In the genomic region with DNA sequence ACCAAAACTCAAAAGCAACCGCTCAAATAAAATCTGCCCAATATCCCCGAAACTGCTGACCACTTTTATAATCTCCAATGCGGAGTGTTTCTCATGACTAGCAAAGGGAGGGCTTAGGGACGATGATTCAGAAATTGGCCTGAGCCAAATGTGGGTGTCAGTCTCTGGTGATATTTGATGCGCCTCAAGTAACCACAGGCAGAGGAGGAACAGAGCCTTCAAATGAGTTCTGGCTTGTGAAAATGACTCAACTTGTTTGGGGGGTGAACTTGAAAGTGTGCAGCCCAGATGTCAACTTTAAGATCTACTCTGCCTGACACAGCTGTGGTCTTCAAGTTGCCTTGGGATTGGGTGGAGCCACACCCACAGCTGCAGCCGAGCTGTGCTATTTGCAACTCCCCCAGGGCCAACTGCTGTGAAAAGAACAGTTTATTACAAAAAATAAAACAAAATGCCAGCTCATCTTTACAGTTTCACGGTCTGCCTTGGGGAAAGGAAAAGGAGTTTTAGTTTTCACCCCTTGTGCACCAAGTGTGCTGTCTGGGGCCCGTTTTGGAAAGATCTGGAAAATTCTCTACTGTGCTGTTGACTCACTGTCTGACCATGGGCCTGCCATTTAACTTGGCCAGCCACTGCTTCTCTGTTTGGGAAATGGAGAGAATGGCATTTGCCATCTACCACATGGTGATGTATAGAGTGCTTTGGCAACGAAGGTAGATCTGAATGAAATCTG, we compare ENCODE assay signal across 7 cellular contexts.
DNase-seq lines count a peak whose midpoint lies in the region; ATAC-seq and TF ChIP-seq lines count a peak whose summit lies in the region.

No MANE protein-coding gene starts in this region.

- no peak for TF ChIP-seq POLR2A in NB4 (IDR thresholded peaks at IDR 0.05; ENCODE audit: extremely low read depth, insufficient read length)

- H3K36me3 Mint-ChIP-seq in osteocyte (ENCODE audit: unreplicated experiment) = no peaks in the 10 kb centered on the region

- peaks cover 9% of the 10 kb centered on the region for H3K4me1 Mint-ChIP-seq in osteocyte (ENCODE audit: unreplicated experiment)

- peak overlapping the region; percentile 45 for H3K4me3 ChIP-seq in NB4 (ENCODE audit: low read depth, low read length)

- DNase-seq in NB4 (ENCODE audit: low read depth) (peak; percentile 98), epidermal melanocyte (ENCODE audit: insufficient read length, low spot score) (peak; percentile 81), osteocyte (ENCODE audit: extremely low spot score, unreplicated experiment) (no peak), nucleus accumbens (lab: John Stamatoyannopoulos, UW) (no peak), HuH-7.5 (ENCODE audit: low spot score) (no peak)

- H3K4me3 Mint-ChIP-seq in osteocyte (ENCODE audit: unreplicated experiment) = no peak overlapping the region

- TF ChIP-seq CTCF in NB4 (IDR thresholded peaks at IDR 0.05; ENCODE audit: low read depth, low read length) = no peak
- TF ChIP-seq CTCF in osteocyte (IDR thresholded peaks at IDR 0.05) = no peak

- peak overlapping the region; percentile 31 for H3K27ac Mint-ChIP-seq in osteocyte (ENCODE audit: unreplicated experiment)

- H3K9me3 Mint-ChIP-seq in osteocyte (ENCODE audit: unreplicated experiment) = no peaks in the 10 kb centered on the region

- H3K27me3 Mint-ChIP-seq in osteocyte (ENCODE audit: unreplicated experiment) = peaks cover 27% of the 10 kb centered on the region

- ATAC-seq in GM18870 (IDR thresholded peaks at IDR 0.05; ENCODE audit: unreplicated experiment) (peak; percentile 96), HG02623 (IDR thresholded peaks at IDR 0.05; ENCODE audit: unreplicated experiment) (peak; percentile 86)

Comparison
In these comparisons a context has a peak if more than half of its experiments do, and no peak if none do; other contexts are left out.
1. DNase-seq: peak in NB4 (single experiment) and epidermal melanocyte (single experiment); none in osteocyte (single experiment), nucleus accumbens (0 of 56) and HuH-7.5 (single experiment).